In the genomic region with DNA sequence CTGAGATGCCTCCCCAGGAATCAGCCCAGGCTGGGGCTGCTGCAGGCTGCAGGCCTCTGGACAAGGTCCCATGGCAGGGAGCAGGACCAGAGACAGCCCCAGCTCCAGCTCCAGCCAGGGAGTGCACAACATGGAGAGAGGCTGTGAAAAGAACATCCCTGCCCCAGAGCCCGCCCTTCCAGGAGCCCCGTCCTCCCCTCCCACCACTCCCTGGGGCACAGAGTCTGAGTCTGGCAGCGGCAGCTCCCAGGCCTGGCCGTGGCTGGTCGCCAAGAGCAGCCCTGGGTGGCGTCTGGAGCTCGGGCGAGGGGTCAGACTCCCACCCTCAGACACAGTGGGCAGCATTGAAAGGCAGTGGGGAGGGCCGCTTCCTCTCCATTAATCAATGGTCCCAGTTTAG, we compare ENCODE assay signal across 18 cellular contexts. TPM values are rescaled to one million over a fixed set of nuclear protein-coding genes. Genes with fewer than 3 reads are reported as not detected.
DNase-seq lines count a peak whose midpoint lies in the region; ATAC-seq and TF ChIP-seq lines count a peak whose summit lies in the region.
"Had no signal": no experiment of that assay in that cellular context is flagged by ENCODE, and none has a peak within 500 bp of the region (broad histone marks: within the 10 kb centered on the region; RNA-seq: fewer than 3 reads in every experiment).

No MANE protein-coding gene starts in this region.

- no peaks in the 10 kb centered on the region for H3K36me3 ChIP-seq in endodermal cell (ENCODE audit: control insufficient read depth, insufficient read depth, low read length)
- no peaks in the 10 kb centered on the region for H3K36me3 ChIP-seq in testis (ENCODE audit: low read depth, missing control alignments)

- H3K27me3 ChIP-seq in endodermal cell (ENCODE audit: control insufficient read depth, insufficient read depth, low read length, poor library complexity, severe bottlenecking) (no peaks in the 10 kb centered on the region), testis (no peaks in the 10 kb centered on the region)

- TF ChIP-seq POLR2A in testis (IDR thresholded peaks at IDR 0.05), result no peak

- H3K9me3 ChIP-seq in endodermal cell (ENCODE audit: control insufficient read depth, low read length) (no peaks in the 10 kb centered on the region), testis (no peaks in the 10 kb centered on the region)

- no peaks in the 10 kb centered on the region for H3K4me1 Mint-ChIP-seq in endodermal cell
- H3K4me1 Mint-ChIP-seq: CD8-positive, alpha-beta memory T cell had no signal

- H3K4me3 Mint-ChIP-seq in endodermal cell, result no peak overlapping the region
- H3K4me3 Mint-ChIP-seq: CD8-positive, alpha-beta memory T cell; HFFc6 had no signal

- H3K9ac ChIP-seq in endodermal cell (ENCODE audit: extremely low read depth, low read length, poor library complexity, severe bottlenecking), result no peak overlapping the region
- H3K9ac ChIP-seq: BLaER1 treated with 17β-estradiol and CSF1 and Interleukin-3, amounts not matched to agents 10 nM and 100 nM had no signal

- DNase-seq in DMS53 (lab: John Stamatoyannopoulos, UW), result peak; percentile 20
- no peak for DNase-seq in DMS53 treated with DMSO at 0.1 percent for 48 hours (lab: John Stamatoyannopoulos, UW; ENCODE audit: unreplicated experiment)
- peak; percentile 80 for DNase-seq in NCI-H69 (lab: John Stamatoyannopoulos, UW)
- no peak for DNase-seq in endodermal cell
- DNase-seq in testis, result peak; percentile 27
- DNase-seq: 8988T; CD8-positive, alpha-beta memory T cell; GOT3; HFFc6; NCI-H1105 treated with DMSO at 0.1 percent for 48 hours; NCI-H187 treated with DMSO at 0.1 percent for 48 hours; NCI-H510A; SIG-M5 had no signal

- peaks cover 11% of the 10 kb centered on the region for H3K36me3 Mint-ChIP-seq in endodermal cell (ENCODE audit: low read depth)
- H3K36me3 Mint-ChIP-seq: CD8-positive, alpha-beta memory T cell had no signal

- TF ChIP-seq CTCF in endodermal cell (conservative IDR thresholded peaks at IDR 0.05) (no peak), testis (IDR thresholded peaks at IDR 0.05) (no peak)

- H3K27ac Mint-ChIP-seq in endodermal cell, result no peak overlapping the region
- H3K27ac Mint-ChIP-seq: HFFc6, IgD-negative memory B cell had no signal

- peaks cover 3% of the 10 kb centered on the region for H3K9me3 Mint-ChIP-seq in endodermal cell
- H3K9me3 Mint-ChIP-seq: CD8-positive, alpha-beta memory T cell; HFFc6; IgD-negative memory B cell had no signal

- 86 to 94% methylated on average over 7 to 9 of the region's 9 CpGs for WGBS in endodermal cell (ENCODE audit: insufficient coverage in 1 of 2, insufficient read length in 1 of 2), 2 experiments
- WGBS in testis, 2 donors, result 50% methylated on average over 9 of the region's 9 CpGs; no CpG with 5 or more reads in 1 of the 2 donors

- peak overlapping the region; percentile 32 for H3K27ac ChIP-seq in endodermal cell (ENCODE audit: low read depth, low read length)
- H3K27ac ChIP-seq in testis, result no peak overlapping the region
- H3K27ac ChIP-seq: BLaER1 treated with 17β-estradiol and CSF1 and Interleukin-3, amounts not matched to agents 10 nM and 100 nM had no signal

- H3K4me3 ChIP-seq in endodermal cell (ENCODE audit: low read length) (no peak overlapping the region), testis (no peak overlapping the region)
- H3K4me3 ChIP-seq: BLaER1 treated with 17β-estradiol and CSF1 and Interleukin-3, amounts not matched to agents 10 nM and 100 nM had no signal

- intact Hi-C loops in testis (cut with DNase I; ENCODE audit: low total_unique reads), result no loop called here

- no peaks in the 10 kb centered on the region for H3K27me3 Mint-ChIP-seq in endodermal cell (ENCODE audit: insufficient read depth)
- H3K27me3 Mint-ChIP-seq: CD8-positive, alpha-beta memory T cell had no signal

- ATAC-seq in HG03025 (IDR thresholded peaks at IDR 0.05; ENCODE audit: low FRiP score, unreplicated experiment) (no peak), GM18858 (IDR thresholded peaks at IDR 0.05; ENCODE audit: unreplicated experiment) (no peak), HG02588 (IDR thresholded peaks at IDR 0.05; ENCODE audit: unreplicated experiment) (no peak)

- no peaks in the 10 kb centered on the region for H3K4me1 ChIP-seq in endodermal cell (ENCODE audit: control insufficient read depth, insufficient read depth, low read length)
- H3K4me1 ChIP-seq in testis, result no peaks in the 10 kb centered on the region

RNA-seq across cellular contexts. Expression of a gene that starts 37.8 kb away (rescaled TPM):
- total RNA-seq in endodermal cell (100 to 1,000 TPM in 1 of 2 donors, 10 to 100 TPM in 1; 83.0 to 103 TPM), testis (10 to 100 TPM; 16.1 to 26.4 TPM)
- polyA plus RNA-seq in endodermal cell (2013, experiment 1 of 2), result 28.4 TPM
- polyA plus RNA-seq in endodermal cell (2013, experiment 2 of 2), result 20.2 TPM
- 9.0 TPM for polyA plus RNA-seq in testis (ENCODE audit: insufficient read depth, low read depth, low replicate concordance)

RNA-seq across cellular contexts. Expression of a gene that starts 51.3 kb away (rescaled TPM):
- total RNA-seq in endodermal cell (10 to 100 TPM; 50.4 to 56.4 TPM), testis (10 to 100 TPM; 30.6 to 33.3 TPM)
- 30.8 TPM for polyA plus RNA-seq in endodermal cell (2013, experiment 1 of 2)
- 32.3 TPM for polyA plus RNA-seq in endodermal cell (2013, experiment 2 of 2)
- 40.9 TPM for polyA plus RNA-seq in testis (ENCODE audit: insufficient read depth, low read depth, low replicate concordance)

Comparison
In these comparisons a context has a peak if more than half of its experiments do, and no peak if none do; other contexts are left out.
1. DNase-seq: peak in DMS53 (single experiment), NCI-H69 (single experiment) and testis (single experiment); none in DMS53 treated with DMSO at 0.1 percent for 48 hours (single experiment) and endodermal cell (single experiment).